In genomic region chr7:105198223-105198622, GRCh38 we compare ENCODE assay signal across 14 cellular contexts.
DNase-seq lines count a peak whose midpoint lies in the region; ATAC-seq, FAIRE-seq and TF ChIP-seq lines count a peak whose summit lies in the region.
"Had no signal": no experiment of that assay in that cellular context is flagged by ENCODE, and none has a peak within 500 bp of the region (broad histone marks: within the 10 kb centered on the region; RNA-seq: fewer than 3 reads in every experiment).

No MANE protein-coding gene starts in this region.

- TF ChIP-seq RAD21 in HepG2 (CRISPR knock-in tag; IDR thresholded peaks at IDR 0.05): no peak

- H3K79me2 ChIP-seq in KMS-11 (ENCODE audit: insufficient read depth, low read depth) (peaks cover 21% of the 10 kb centered on the region), HepG2 (ENCODE audit: insufficient read depth, low read length) (no peaks in the 10 kb centered on the region)

- H3K36me3 ChIP-seq in KMS-11 (ENCODE audit: insufficient read depth): no peaks in the 10 kb centered on the region
- peaks cover 0 to 7% of the 10 kb centered on the region in 2 experiments; a peak in 2 of 5 replicates for H3K36me3 ChIP-seq in HepG2 (replicated peaks in 1 of 2; ENCODE audit: control insufficient read depth in 1 of 2, insufficient read depth in 2 of 2, low read length in 2 of 2)
- H3K36me3 ChIP-seq: adrenal gland had no signal

- H3K9ac ChIP-seq in KMS-11 (no peak overlapping the region), HepG2 (ENCODE audit: insufficient read depth, low read depth, low read length) (no peak overlapping the region)
- H3K9ac ChIP-seq: BLaER1 treated with 17β-estradiol and CSF1 and Interleukin-3, amounts not matched to agents 10 nM and 100 nM had no signal

- in situ Hi-C loops in HepG2 (cut with HindIII; ENCODE audit: extremely low pct_ligation_motif_present, low pct_unique_long_range_greater_than_20kb): no loop called here

- ATAC-seq in HepG2 (peak; percentile 82), HG02885 (IDR thresholded peaks at IDR 0.05; ENCODE audit: poor library complexity, unreplicated experiment) (no peak), HG03442 (IDR thresholded peaks at IDR 0.05; ENCODE audit: unreplicated experiment) (no peak), GM18511 (IDR thresholded peaks at IDR 0.05; ENCODE audit: unreplicated experiment) (no peak)
- ATAC-seq: GM12878 had no signal

- H3K4me2 ChIP-seq in KMS-11: peak overlapping the region; percentile 38; the same call in 1 of the 2 replicates
- no peak overlapping the region for H3K4me2 ChIP-seq in HepG2 (ENCODE audit: low read depth, low read length)
- H3K4me2 ChIP-seq: BLaER1 treated with 17β-estradiol and CSF1 and Interleukin-3, amounts not matched to agents 10 nM and 100 nM had no signal

- POLR2A ChIA-PET in AG04450 (lab: Yijun Ruan, JAX): no interaction called here
- POLR2A ChIA-PET in HepG2 (lab: Yijun Ruan, JAX): no interaction called here

- no peak for TF ChIP-seq CTCF in AG04450 (IDR thresholded peaks at IDR 0.05; ENCODE audit: low read depth, low read length)
- no peak for TF ChIP-seq CTCF in KMS-11 (conservative IDR thresholded peaks at IDR 0.05; ENCODE audit: low read depth, low read length)
- no peak for TF ChIP-seq CTCF in choroid plexus epithelial cell (conservative IDR thresholded peaks at IDR 0.05; ENCODE audit: low read depth, low read length)
- TF ChIP-seq CTCF in HepG2 (CRISPR knock-in tag; IDR thresholded peaks at IDR 0.05): no peak

- CTCF ChIA-PET in AG04450 (lab: Charles Lee) (no interaction called here), HepG2 (lab: Yijun Ruan, JAX; ENCODE audit: low intra/inter-chr PET ratio, low total read pairs) (no interaction called here)

- BruUV-seq in HepG2 (replicated peaks; lab: Mats Ljungman, UMichigan): no TSS peak

- intact Hi-C loops in HepG2 (cut with micrococcal nuclease; ENCODE audit: unreplicated experiment): loop anchor here (10.0 kb wide), 1 partner anchor 53 kb away; no protein-coding TSS in a partner anchor

- no peak for FAIRE-seq in HepG2 (lab: Jason Lieb, UNC)
- FAIRE-seq: GM12878 had no signal

- H4K20me1 ChIP-seq in KMS-11 (ENCODE audit: insufficient read depth) (no peaks in the 10 kb centered on the region), HepG2 (ENCODE audit: insufficient read depth, low read length) (peaks cover 6% of the 10 kb centered on the region; the same call in 1 of the 2 replicates)

- H3K27me3 ChIP-seq in AG04450 (ENCODE audit: control insufficient read depth, insufficient read depth, low read length) (no peaks in the 10 kb centered on the region), KMS-11 (ENCODE audit: insufficient read depth, low read depth) (no peaks in the 10 kb centered on the region), HepG2 (ENCODE audit: control insufficient read depth in 1 of 2, insufficient read depth in 2 of 2, low read length in 2 of 2) (no peaks in the 10 kb centered on the region)
- H3K27me3 ChIP-seq: adrenal gland; BLaER1 treated with 17β-estradiol and CSF1 and Interleukin-3, amounts not matched to agents 10 nM and 100 nM had no signal

- DNase-seq in AG04450 (ENCODE audit: low read depth, low spot score): peak; percentile 83
- DNase-seq in choroid plexus epithelial cell (ENCODE audit: low read depth): peak; percentile 96
- DNase-seq in HepG2 (ENCODE audit: low spot score): peak; percentile 39
- DNase-seq in DMS79 (lab: John Stamatoyannopoulos, UW): no peak
- DNase-seq: activated CD4-positive, alpha-beta memory T cell treated with anti-CD3 and anti-CD28 coated beads for 36 hours; Karpas-422; NCI-H345 had no signal

- TF ChIP-seq EP300 in HepG2 (IDR thresholded peaks at IDR 0.05; ENCODE audit: low read depth in 2 of 2, low read length in 2 of 2) (no peak), HepG2 (CRISPR knock-in tag; IDR thresholded peaks at IDR 0.05; ENCODE audit: borderline replicate concordance) (no peak)

- peaks cover 40% of the 10 kb centered on the region for H3K4me1 ChIP-seq in KMS-11 (ENCODE audit: low read depth, poor library complexity, severe bottlenecking)
- H3K4me1 ChIP-seq in HepG2 (ENCODE audit: insufficient read depth, low read length): peaks cover 39% of the 10 kb centered on the region

- H3K9me3 ChIP-seq in AG04450 (ENCODE audit: control insufficient read depth, insufficient read depth, low read length): no peaks in the 10 kb centered on the region
- no peaks in the 10 kb centered on the region for H3K9me3 ChIP-seq in HepG2 (ENCODE audit: low read length)
- H3K9me3 ChIP-seq: adrenal gland; BLaER1 treated with 17β-estradiol and CSF1 and Interleukin-3, amounts not matched to agents 10 nM and 100 nM had no signal

- H3K4me3 ChIP-seq in AG04450 (ENCODE audit: low read depth, low read length) (no peak overlapping the region), KMS-11 (IDR thresholded peaks at IDR 0.05; ENCODE audit: insufficient read depth, low read depth, low read length) (no peak overlapping the region), choroid plexus epithelial cell (ENCODE audit: low read depth, low read length) (no peak overlapping the region), HepG2 (replicated peaks in 1 of 3; ENCODE audit: insufficient read depth in 1 of 3, low read depth in 2 of 3, low read length in 3 of 3) (no peak overlapping the region)
- H3K4me3 ChIP-seq: adrenal gland; BLaER1 treated with 17β-estradiol and CSF1 and Interleukin-3, amounts not matched to agents 10 nM and 100 nM; GM12878 had no signal

- 29% methylated on average over 2 of the region's 2 CpGs for WGBS in HepG2 (ENCODE audit: low lambda C conversion rate)

- H2AFZ ChIP-seq in KMS-11 (ENCODE audit: low read depth) (no peak overlapping the region), HepG2 (ENCODE audit: low read length) (no peak overlapping the region)

- no peak for TF ChIP-seq POLR2A in HepG2 (IDR thresholded peaks at IDR 0.05; ENCODE audit: insufficient read depth in 1 of 2, low read depth in 2 of 2, low read length in 2 of 2)

- H3K27ac ChIP-seq in AG04450 (ENCODE audit: low read depth, low read length): no peak overlapping the region
- H3K27ac ChIP-seq in KMS-11: no peak overlapping the region
- H3K27ac ChIP-seq in HepG2 (ENCODE audit: extremely low read length, insufficient read depth, low read length): no peak overlapping the region
- H3K27ac ChIP-seq: adrenal gland; BLaER1 treated with 17β-estradiol and CSF1 and Interleukin-3, amounts not matched to agents 10 nM and 100 nM had no signal

TF ChIP-seq in HepG2, 621 proteins besides CTCF, POLR2A, EP300 and RAD21 (continues in another document):
- TF ChIP-seq THAP9 (CRISPR knock-in tag; IDR thresholded peaks at IDR 0.05; ENCODE audit: borderline replicate concordance): no peak
- no peak for TF ChIP-seq ZFP82 (CRISPR knock-in tag; IDR thresholded peaks at IDR 0.05; ENCODE audit: borderline replicate concordance)
- TF ChIP-seq JARID2 (CRISPR knock-in tag; IDR thresholded peaks at IDR 0.05; ENCODE audit: insufficient replicate concordance): no peak
- no peak for TF ChIP-seq PAWR (CRISPR knock-in tag; IDR thresholded peaks at IDR 0.05; ENCODE audit: borderline replicate concordance)
- no peak for TF ChIP-seq HES4 (CRISPR knock-in tag; IDR thresholded peaks at IDR 0.05; ENCODE audit: borderline replicate concordance)
- TF ChIP-seq FOXP1 (IDR thresholded peaks at IDR 0.05): no peak
- peak; percentile 25; the same call in 1 of the 2 replicates for TF ChIP-seq FOXP1 (CRISPR knock-in tag; IDR thresholded peaks at IDR 0.05)
- no peak for TF ChIP-seq ESRRA (CRISPR knock-in tag; IDR thresholded peaks at IDR 0.05; ENCODE audit: low read depth)
